In genomic region chr10:132448248-132448731, GRCh38 we compare ENCODE assay signal across 8 cellular contexts. TPM values are rescaled to one million over a fixed set of nuclear protein-coding genes. Genes with fewer than 3 reads are reported as not detected.
DNase-seq lines count a peak whose midpoint lies in the region; ATAC-seq, FAIRE-seq and TF ChIP-seq lines count a peak whose summit lies in the region.

No MANE protein-coding gene starts in this region.

- POLR2A ChIA-PET in activated CD8-positive, alpha-beta T cell treated with anti-CD3 and anti-CD28 coated beads for 36 hours (lab: Charles Lee): interaction anchor here (0.6 to 2.1 kb wide), 8 partner anchors 15 to 910 kb away, joined by 3 to 22 read pairs (median 4); partner anchors contain the start of genes BNIP3, FUOM and PWWP2B

- DNase-seq in GM06990 (ENCODE audit: extremely low read depth, insufficient read length): peak; percentile 70
- peak; percentile 34 for DNase-seq in MM.1S
- peak; percentile 87 for DNase-seq in activated CD8-positive, alpha-beta T cell treated with anti-CD3 and anti-CD28 coated beads for 36 hours
- peak; percentile 75 for DNase-seq in germinal center (ENCODE audit: low spot score)
- peak; percentile 55 for DNase-seq in smooth muscle cell (lab: John Stamatoyannopoulos, UW; ENCODE audit: unreplicated experiment)
- no peak for DNase-seq in superior temporal gyrus (ENCODE audit: extremely low spot score)
- no peak for DNase-seq in cortex of kidney (lab: John Stamatoyannopoulos, UW)
- no peak for DNase-seq in frontal cortex (ENCODE audit: low spot score in 2 of 2)

- H3K27me3 ChIP-seq in GM06990 (replicated peaks; ENCODE audit: control insufficient read depth, insufficient read depth, low read length): no peaks in the 10 kb centered on the region
- no peaks in the 10 kb centered on the region for H3K27me3 ChIP-seq in MM.1S (replicated peaks; ENCODE audit: insufficient read depth, low read length)
- H3K27me3 ChIP-seq in smooth muscle cell (ENCODE audit: low read depth): no peaks in the 10 kb centered on the region

- intact Hi-C loops in activated CD8-positive, alpha-beta T cell treated with anti-CD3 and anti-CD28 coated beads for 36 hours (cut with micrococcal nuclease): no loop called here

- peak; percentile 28 for ATAC-seq in activated CD8-positive, alpha-beta T cell treated with anti-CD3 and anti-CD28 coated beads for 36 hours

- no peaks in the 10 kb centered on the region for H3K27me3 Mint-ChIP-seq in activated CD8-positive, alpha-beta T cell treated with anti-CD3 and anti-CD28 coated beads for 36 hours

- H3K79me2 ChIP-seq in MM.1S (ENCODE audit: low read length) (no peaks in the 10 kb centered on the region), smooth muscle cell (ENCODE audit: low read depth) (no peaks in the 10 kb centered on the region)

- H3K4me2 ChIP-seq in MM.1S (ENCODE audit: low read depth, low read length): peak overlapping the region; percentile 43; the same call in 1 of the 2 replicates
- peak overlapping the region; percentile 80 for H3K4me2 ChIP-seq in smooth muscle cell

- H3F3A ChIP-seq in MM.1S (ENCODE audit: insufficient read depth, low read length) (no peaks in the 10 kb centered on the region), smooth muscle cell (ENCODE audit: low read depth) (peaks cover 7% of the 10 kb centered on the region)

- H3K9me3 Mint-ChIP-seq in activated CD8-positive, alpha-beta T cell treated with anti-CD3 and anti-CD28 coated beads for 36 hours: no peaks in the 10 kb centered on the region

- H3K4me1 ChIP-seq in MM.1S (ENCODE audit: low read length) (peaks cover 21% of the 10 kb centered on the region), smooth muscle cell (ENCODE audit: low read depth) (peaks cover 27% of the 10 kb centered on the region)

- H3K4me1 Mint-ChIP-seq in activated CD8-positive, alpha-beta T cell treated with anti-CD3 and anti-CD28 coated beads for 36 hours (ENCODE audit: low read depth): peaks cover 42% of the 10 kb centered on the region

- H3K36me3 Mint-ChIP-seq in activated CD8-positive, alpha-beta T cell treated with anti-CD3 and anti-CD28 coated beads for 36 hours (ENCODE audit: low read depth): no peaks in the 10 kb centered on the region

- FAIRE-seq in frontal cortex (lab: Jason Lieb, UNC): no peak

- CTCF ChIA-PET in activated CD8-positive, alpha-beta T cell treated with anti-CD3 and anti-CD28 coated beads for 36 hours (lab: Charles Lee): interaction anchor here (1.6 kb wide), 1 partner anchor 87 kb away, joined by 5 read pairs; no protein-coding TSS in a partner anchor

- 16% methylated on average over 5 of the region's 15 CpGs for WGBS in smooth muscle cell (ENCODE audit: low lambda C conversion rate)

- no peaks in the 10 kb centered on the region for H3K9me2 ChIP-seq in MM.1S (replicated peaks; ENCODE audit: insufficient read depth, low read length)

- H3K27ac ChIP-seq in MM.1S (ENCODE audit: low read length): no peak overlapping the region
- H3K27ac ChIP-seq in smooth muscle cell (ENCODE audit: low read depth): peak overlapping the region; percentile 98

- H3K36me3 ChIP-seq in GM06990 (ENCODE audit: control insufficient read depth, insufficient read depth, low read length) (no peaks in the 10 kb centered on the region), MM.1S (replicated peaks; ENCODE audit: insufficient read depth, low read length) (no peaks in the 10 kb centered on the region), smooth muscle cell (ENCODE audit: low read depth) (no peaks in the 10 kb centered on the region)

- H3K9ac ChIP-seq in MM.1S (ENCODE audit: low read length): no peak overlapping the region
- peak overlapping the region; percentile 92 for H3K9ac ChIP-seq in smooth muscle cell (ENCODE audit: low read depth)

- H4K20me1 ChIP-seq in MM.1S (ENCODE audit: insufficient read depth, low read length) (no peaks in the 10 kb centered on the region), smooth muscle cell (ENCODE audit: low read depth) (no peaks in the 10 kb centered on the region)

- H2AFZ ChIP-seq in MM.1S (ENCODE audit: low read length) (no peak overlapping the region), smooth muscle cell (ENCODE audit: low read depth) (no peak overlapping the region)

- peak overlapping the region; percentile 77 for H3K4me3 Mint-ChIP-seq in activated CD8-positive, alpha-beta T cell treated with anti-CD3 and anti-CD28 coated beads for 36 hours

- H3K27ac Mint-ChIP-seq in activated CD8-positive, alpha-beta T cell treated with anti-CD3 and anti-CD28 coated beads for 36 hours: peak overlapping the region; percentile 98

- H3K9me3 ChIP-seq in MM.1S (replicated peaks; ENCODE audit: insufficient read depth, low read length) (no peaks in the 10 kb centered on the region), smooth muscle cell (replicated peaks; ENCODE audit: low read depth) (no peaks in the 10 kb centered on the region)

- no peak overlapping the region for H3K4me3 ChIP-seq in GM06990 (replicated peaks; ENCODE audit: low read depth, low read length)
- no peak overlapping the region for H3K4me3 ChIP-seq in MM.1S (ENCODE audit: low read length)
- H3K4me3 ChIP-seq in smooth muscle cell: no peak overlapping the region

- TF ChIP-seq CTCF in GM06990 (IDR thresholded peaks at IDR 0.05; ENCODE audit: insufficient read depth, low read length, poor library complexity, severe bottlenecking) (no peak), MM.1S (IDR thresholded peaks at IDR 0.05; ENCODE audit: low read length) (no peak), smooth muscle cell (IDR thresholded peaks at IDR 0.05; ENCODE audit: borderline replicate concordance, insufficient read depth, poor library complexity, severe bottlenecking) (no peak)
- TF ChIP-seq CTCF in activated CD8-positive, alpha-beta T cell treated with anti-CD3 and anti-CD28 coated beads for 36 hours (IDR thresholded peaks at IDR 0.05): no peak

RNA-seq across cellular contexts. Expression of gene PWWP2B, which starts 51.3 kb away (rescaled TPM):
- total RNA-seq in activated CD8-positive, alpha-beta T cell treated with anti-CD3 and anti-CD28 coated beads for 36 hours: 1 to 10 TPM; 6.0 to 6.6 TPM
- total RNA-seq in smooth muscle cell (6.9 and 13.2 TPM in 2 replicates), frontal cortex (9.4 TPM)
- polyA plus RNA-seq in smooth muscle cell: 8.3 and 9.3 TPM in 2 replicates

Comparison
In these comparisons a context has a peak if more than half of its experiments do, and no peak if none do; other contexts are left out.
1. DNase-seq: peak in GM06990 (single experiment), MM.1S (single experiment), activated CD8-positive, alpha-beta T cell treated with anti-CD3 and anti-CD28 coated beads for 36 hours (single experiment), germinal center (single experiment) and smooth muscle cell (single experiment); none in superior temporal gyrus (single experiment), cortex of kidney (single experiment) and frontal cortex (0 of 2).